16 cellular contexts compared by ENCODE assay signal in the genomic region with DNA sequence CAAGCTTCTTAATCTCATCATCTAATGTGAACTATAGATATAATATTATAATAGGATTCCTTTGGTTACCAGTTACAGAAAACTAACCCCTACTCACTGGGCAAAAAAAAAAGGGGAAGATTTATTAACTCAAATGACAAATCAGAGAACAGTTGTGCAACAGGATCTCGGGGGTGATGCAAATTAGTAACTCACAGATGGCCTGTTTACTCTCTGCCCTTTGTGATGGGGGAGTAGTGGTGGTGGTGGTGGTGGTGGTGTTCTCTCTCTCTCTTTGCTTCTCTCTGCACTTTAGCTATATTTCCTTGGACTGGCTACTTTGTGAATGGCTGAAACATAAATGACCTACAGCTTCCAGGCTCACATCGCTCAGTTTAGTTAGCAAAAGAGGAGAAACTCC. TPM values are rescaled to one million over a fixed set of nuclear protein-coding genes. Genes with fewer than 3 reads are reported as not detected.
DNase-seq lines count a peak whose midpoint lies in the region; ATAC-seq and TF ChIP-seq lines count a peak whose summit lies in the region.
"Had no signal": no experiment of that assay in that cellular context is flagged by ENCODE, and none has a peak within 500 bp of the region (broad histone marks: within the 10 kb centered on the region; RNA-seq: fewer than 3 reads in every experiment).

No MANE protein-coding gene starts in this region.

- intact Hi-C loops in upper lobe of right lung (cut with DNase I), result no loop called here

- H3K4me1 ChIP-seq in upper lobe of right lung, result peaks cover 34% of the 10 kb centered on the region

- H3K27ac ChIP-seq in upper lobe of right lung, result peak overlapping the region; percentile 58
- H3K27ac ChIP-seq: tibial artery had no signal

- ATAC-seq in upper lobe of right lung (no peak), GM21381 (IDR thresholded peaks at IDR 0.05; ENCODE audit: unreplicated experiment) (no peak)
- ATAC-seq: esophagus mucosa, HCT116 had no signal

- H3K9me3 ChIP-seq in upper lobe of right lung, result no peaks in the 10 kb centered on the region
- H3K9me3 ChIP-seq: tibial artery had no signal

- no peaks in the 10 kb centered on the region for H3K27me3 ChIP-seq in upper lobe of right lung
- H3K27me3 ChIP-seq: tibial artery had no signal

- DNase-seq in SKM-1 treated with dmso at 0.1 percent for 144 hours (lab: John Stamatoyannopoulos, UW; ENCODE audit: unreplicated experiment) (peak; percentile 37), SKM-1 (lab: John Stamatoyannopoulos, UW; ENCODE audit: unreplicated experiment) (no peak), SIG-M5 (lab: John Stamatoyannopoulos, UW) (peak; percentile 35), fibroblast of villous mesenchyme (ENCODE audit: low read depth) (peak; percentile 80), upper lobe of right lung (no peak), activated gamma-delta T cell (lab: John Stamatoyannopoulos, UW) (no peak)
- no peak for DNase-seq in stimulated activated naive CD4-positive, alpha-beta T cell treated with Interleukin-2 at 50 U/mL for 16 hours (lab: John Stamatoyannopoulos, UW)
- DNase-seq: activated CD4-positive, alpha-beta memory T cell treated with anti-CD3 and anti-CD28 coated beads, Interleukin-2, amount 10 ng/mL, durations not matched to agents 7 days and 5 days; central memory CD4-positive, alpha-beta T cell; DMS79; NCI-H1694 treated with DMSO at 0.1 percent for 48 hours; small intestine had no signal

- H3K4me3 ChIP-seq in fibroblast of villous mesenchyme (ENCODE audit: low read depth, low read length) (no peak overlapping the region), upper lobe of right lung (no peak overlapping the region)
- H3K4me3 ChIP-seq: tibial artery had no signal

- H3K36me3 ChIP-seq in upper lobe of right lung, result no peaks in the 10 kb centered on the region

- TF ChIP-seq CTCF in fibroblast of villous mesenchyme (IDR thresholded peaks at IDR 0.05; ENCODE audit: insufficient read depth, low read depth, low read length) (no peak), upper lobe of right lung (IDR thresholded peaks at IDR 0.05) (no peak)

RNA-seq across cellular contexts. Expression of gene RHOQ, which starts 3.9 kb away (rescaled TPM):
- total RNA-seq in fibroblast of villous mesenchyme (74.4 and 93.7 TPM in 2 replicates), upper lobe of right lung (92.9 TPM)

RNA-seq across cellular contexts. Expression of gene ATP6V1E2, which starts 4.0 kb away (rescaled TPM):
- total RNA-seq in fibroblast of villous mesenchyme (2.6 and 3.2 TPM in 2 replicates), upper lobe of right lung (10.7 TPM)

RNA-seq across cellular contexts. Expression of gene TMEM247, which starts 59.0 kb away (rescaled TPM):
- total RNA-seq in fibroblast of villous mesenchyme (0.32 TPM in 1 of 2 replicates, not detected in the other), upper lobe of right lung (not detected)
- total RNA-seq: activated CD4-positive, alpha-beta memory T cell treated with anti-CD3 and anti-CD28 coated beads, Interleukin-2, amount 10 ng/mL, durations not matched to agents 7 days and 5 days; esophagus mucosa had no signal

Comparison
In these comparisons a context has a peak if more than half of its experiments do, and no peak if none do; other contexts are left out.
1. DNase-seq: peak in SKM-1 treated with dmso at 0.1 percent for 144 hours (single experiment), SIG-M5 (single experiment) and fibroblast of villous mesenchyme (single experiment); none in SKM-1 (single experiment), upper lobe of right lung (single experiment), activated gamma-delta T cell (single experiment) and stimulated activated naive CD4-positive, alpha-beta T cell treated with Interleukin-2 at 50 U/mL for 16 hours (single experiment).